Comparison of ENCODE assay signal across 8 cellular contexts in the genomic region with DNA sequence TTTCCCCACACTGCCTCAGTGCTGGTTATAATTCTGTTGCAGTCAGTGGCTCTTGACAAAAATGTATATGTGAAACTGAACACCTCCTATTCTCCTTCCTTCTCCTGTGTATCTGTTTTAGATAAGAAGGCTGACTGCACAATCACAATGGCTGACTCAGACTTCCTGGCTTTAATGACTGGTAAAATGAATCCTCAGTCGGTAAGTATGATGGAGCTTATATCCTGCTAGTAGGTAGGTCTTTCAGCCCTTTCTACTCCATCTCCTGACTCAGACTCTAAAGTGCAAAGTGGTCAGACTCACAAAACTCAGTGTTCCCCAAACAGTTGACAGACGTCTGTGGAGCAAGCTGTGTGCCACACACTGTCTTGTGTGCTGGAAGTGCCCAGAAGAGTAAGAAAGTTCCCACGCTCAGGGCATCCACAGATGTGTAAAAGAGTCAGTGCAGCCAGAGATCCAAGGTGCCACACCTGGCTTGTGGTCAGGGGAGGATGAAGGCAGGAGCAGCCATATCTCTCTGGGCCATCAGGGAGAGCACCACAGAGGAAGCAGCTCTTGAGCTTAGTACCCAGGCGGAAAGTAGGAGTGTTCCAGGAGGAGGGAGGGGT. TPM values are rescaled to one million over a fixed set of nuclear protein-coding genes. Genes with fewer than 3 reads are reported as not detected.
DNase-seq lines count a peak whose midpoint lies in the region; ATAC-seq and TF ChIP-seq lines count a peak whose summit lies in the region.

No MANE protein-coding gene starts in this region.

- in situ Hi-C loops in Caki2 (cut with HindIII; ENCODE audit: low pct_unique_long_range_greater_than_20kb, low sequenced_read_pairs) (no loop called here), KBM-7 (cut with MboI; ENCODE audit: low pct_unique_long_range_greater_than_20kb, low sequenced_read_pairs) (no loop called here)

- H3K27me3 ChIP-seq in MM.1S (replicated peaks; ENCODE audit: insufficient read depth, low read length), result no peaks in the 10 kb centered on the region

- H3K4me1 ChIP-seq in MM.1S (ENCODE audit: low read length), result no peaks in the 10 kb centered on the region

- no peaks in the 10 kb centered on the region for H3K36me3 ChIP-seq in MM.1S (replicated peaks; ENCODE audit: insufficient read depth, low read length)

- DNase-seq in Caki2 (ENCODE audit: low read depth) (peak; percentile 52), KBM-7 (peak; percentile 9), kidney tubule cell (ENCODE audit: low spot score) (peak; percentile 89), HuH-7.5 (ENCODE audit: low spot score) (no peak), NK-92 (lab: John Stamatoyannopoulos, UW; ENCODE audit: unreplicated experiment) (no peak), MM.1S (no peak)
- no peak for DNase-seq in activated naive CD8-positive, alpha-beta T cell treated with anti-CD3 and anti-CD28 coated beads, Interleukin-2, amount 50 U/mL, for 24 hours

- peaks cover 13% of the 10 kb centered on the region for H3K36me3 Mint-ChIP-seq in activated naive CD8-positive, alpha-beta T cell treated with anti-CD3 and anti-CD28 coated beads, Interleukin-2, amount 50 U/mL, for 24 hours (ENCODE audit: low read depth)

- no peak overlapping the region for H3K4me2 ChIP-seq in MM.1S (ENCODE audit: low read depth, low read length)

- H4K20me1 ChIP-seq in MM.1S (ENCODE audit: insufficient read depth, low read length), result no peaks in the 10 kb centered on the region

- no peaks in the 10 kb centered on the region for H3K9me3 Mint-ChIP-seq in activated naive CD8-positive, alpha-beta T cell treated with anti-CD3 and anti-CD28 coated beads, Interleukin-2, amount 50 U/mL, for 24 hours

- H3K27ac ChIP-seq in MM.1S (ENCODE audit: low read length), result no peak overlapping the region

- no peaks in the 10 kb centered on the region for H3K9me2 ChIP-seq in MM.1S (replicated peaks; ENCODE audit: insufficient read depth, low read length)

- H3K4me1 Mint-ChIP-seq in activated naive CD8-positive, alpha-beta T cell treated with anti-CD3 and anti-CD28 coated beads, Interleukin-2, amount 50 U/mL, for 24 hours, result peaks cover 11% of the 10 kb centered on the region

- H3K27me3 Mint-ChIP-seq in activated naive CD8-positive, alpha-beta T cell treated with anti-CD3 and anti-CD28 coated beads, Interleukin-2, amount 50 U/mL, for 24 hours, result no peaks in the 10 kb centered on the region

- H3K79me2 ChIP-seq in MM.1S (ENCODE audit: low read length), result no peaks in the 10 kb centered on the region

- H3K9me3 ChIP-seq in MM.1S (replicated peaks; ENCODE audit: insufficient read depth, low read length), result no peaks in the 10 kb centered on the region

- no peak overlapping the region for H3K9ac ChIP-seq in MM.1S (ENCODE audit: low read length)

- no peak overlapping the region for H2AFZ ChIP-seq in MM.1S (ENCODE audit: low read length)

- H3K27ac Mint-ChIP-seq in activated naive CD8-positive, alpha-beta T cell treated with anti-CD3 and anti-CD28 coated beads, Interleukin-2, amount 50 U/mL, for 24 hours, result peak overlapping the region; percentile 10

- peak; percentile 94 for ATAC-seq in activated naive CD8-positive, alpha-beta T cell treated with anti-CD3 and anti-CD28 coated beads, Interleukin-2, amount 50 U/mL, for 24 hours
- no peak for ATAC-seq in HG02973 (IDR thresholded peaks at IDR 0.05; ENCODE audit: unreplicated experiment)

- TF ChIP-seq CTCF in MM.1S (IDR thresholded peaks at IDR 0.05; ENCODE audit: low read length), result no peak

- H3K4me3 ChIP-seq in MM.1S (ENCODE audit: low read length), result no peak overlapping the region

- no peaks in the 10 kb centered on the region for H3F3A ChIP-seq in MM.1S (ENCODE audit: insufficient read depth, low read length)

- H3K4me3 Mint-ChIP-seq in activated naive CD8-positive, alpha-beta T cell treated with anti-CD3 and anti-CD28 coated beads, Interleukin-2, amount 50 U/mL, for 24 hours, result no peak overlapping the region

RNA-seq across cellular contexts. Expression of gene PODN, which starts 14.2 kb away (rescaled TPM):
- total RNA-seq in Caki2 (2014; rRNA removed; shearing (Covaris generic); ENCODE audit: low replicate concordance), result not detected in 2 replicates

Comparison
In these comparisons a context has a peak if more than half of its experiments do, and no peak if none do; other contexts are left out.
1. DNase-seq: peak in Caki2 (single experiment), KBM-7 (single experiment) and kidney tubule cell (single experiment); none in activated naive CD8-positive, alpha-beta T cell treated with anti-CD3 and anti-CD28 coated beads, Interleukin-2, amount 50 U/mL, for 24 hours (single experiment), HuH-7.5 (single experiment), NK-92 (single experiment) and MM.1S (single experiment).